Comparison of ENCODE assay signal across 21 cellular contexts in genomic region chr10:44890721-44891550, GRCh38. TPM values are rescaled to one million over a fixed set of nuclear protein-coding genes. Genes with fewer than 3 reads are reported as not detected.
"Had no signal": no experiment of that assay in that cellular context is flagged by ENCODE, and none has a peak within 500 bp of the region (broad histone marks: within the 10 kb centered on the region; RNA-seq: fewer than 3 reads in every experiment).

No MANE protein-coding gene starts in this region.

- H3K27me3 ChIP-seq: cardiac muscle cell had no signal

- H3K36me3 Mint-ChIP-seq: activated CD8-positive, alpha-beta memory T cell treated with anti-CD3 and anti-CD28 coated beads, Interleukin-2, amount 10 ng/mL, durations not matched to agents 7 days and 5 days; activated naive CD8-positive, alpha-beta T cell treated with anti-CD3 and anti-CD28 coated beads for 36 hours; memory B cell; naive thymus-derived CD8-positive, alpha-beta T cell; T-cell; WTC11 had no signal

- H3K4me3 ChIP-seq: cardiac muscle cell, thoracic aorta had no signal

- H3K9me3 ChIP-seq: thoracic aorta had no signal

- H3K27ac Mint-ChIP-seq: activated CD4-positive, alpha-beta memory T cell treated with anti-CD3 and anti-CD28 coated beads, Interleukin-2, amount 10 ng/mL, durations not matched to agents 7 days and 5 days; activated CD8-positive, alpha-beta memory T cell treated with anti-CD3 and anti-CD28 coated beads, Interleukin-2, amount 10 ng/mL, durations not matched to agents 7 days and 5 days; activated naive CD8-positive, alpha-beta T cell treated with anti-CD3 and anti-CD28 coated beads for 36 hours; memory B cell; T-cell; WTC11 had no signal

- H3K27me3 Mint-ChIP-seq: activated CD8-positive, alpha-beta memory T cell treated with anti-CD3 and anti-CD28 coated beads, Interleukin-2, amount 10 ng/mL, durations not matched to agents 7 days and 5 days; activated naive CD8-positive, alpha-beta T cell treated with anti-CD3 and anti-CD28 coated beads for 36 hours; naive thymus-derived CD8-positive, alpha-beta T cell; T-cell had no signal

- H3K9me3 Mint-ChIP-seq: activated CD4-positive, alpha-beta memory T cell treated with anti-CD3 and anti-CD28 coated beads, Interleukin-2, amount 10 ng/mL, durations not matched to agents 7 days and 5 days; activated naive CD8-positive, alpha-beta T cell treated with anti-CD3 and anti-CD28 coated beads for 36 hours; memory B cell; naive thymus-derived CD8-positive, alpha-beta T cell; T-cell; WTC11 had no signal

- H3K4me1 Mint-ChIP-seq: activated CD4-positive, alpha-beta memory T cell treated with anti-CD3 and anti-CD28 coated beads, Interleukin-2, amount 10 ng/mL, durations not matched to agents 7 days and 5 days; activated CD8-positive, alpha-beta memory T cell treated with anti-CD3 and anti-CD28 coated beads, Interleukin-2, amount 10 ng/mL, durations not matched to agents 7 days and 5 days; activated naive CD8-positive, alpha-beta T cell treated with anti-CD3 and anti-CD28 coated beads for 36 hours; naive thymus-derived CD8-positive, alpha-beta T cell; T-cell had no signal

- DNase-seq: activated CD4-positive, alpha-beta memory T cell treated with anti-CD3 and anti-CD28 coated beads, Interleukin-2, amount 10 ng/mL, durations not matched to agents 7 days and 5 days; activated CD4-positive, alpha-beta T cell treated with anti-CD3 and anti-CD28 coated beads for 4 hours; activated CD8-positive, alpha-beta memory T cell treated with anti-CD3 and anti-CD28 coated beads, Interleukin-2, amount 10 ng/mL, durations not matched to agents 7 days and 5 days; activated naive CD4-positive, alpha-beta T cell; activated naive CD8-positive, alpha-beta T cell treated with anti-CD3 and anti-CD28 coated beads for 36 hours; amniotic stem cell; head of caudate nucleus; naive thymus-derived CD8-positive, alpha-beta T cell; nucleus accumbens; stimulated activated CD4-positive, alpha-beta T cell treated with anti-CD3 and anti-CD28 coated beads, Interleukin-12 subunit alpha, Interleukin-12 subunit beta, amount 100 ng/mL, for 4 hours; stimulated activated CD4-positive, alpha-beta T cell treated with anti-CD3 and anti-CD28 coated beads, Interleukin-1b, Interleukin-23, amount 100 ng/mL, for 48 hours; T-cell had no signal

- ATAC-seq: activated CD8-positive, alpha-beta memory T cell treated with anti-CD3 and anti-CD28 coated beads, Interleukin-2, amount 10 ng/mL, durations not matched to agents 7 days and 5 days; naive thymus-derived CD8-positive, alpha-beta T cell; SK-N-SH treated with all-trans-retinoic acid at 6 μM for 48 hours; WTC11 had no signal

- H3K27ac ChIP-seq: cardiac muscle cell, thoracic aorta had no signal

- H3K4me3 Mint-ChIP-seq: activated CD4-positive, alpha-beta memory T cell treated with anti-CD3 and anti-CD28 coated beads, Interleukin-2, amount 10 ng/mL, durations not matched to agents 7 days and 5 days; activated CD8-positive, alpha-beta memory T cell treated with anti-CD3 and anti-CD28 coated beads, Interleukin-2, amount 10 ng/mL, durations not matched to agents 7 days and 5 days; activated naive CD8-positive, alpha-beta T cell treated with anti-CD3 and anti-CD28 coated beads for 36 hours; memory B cell; naive thymus-derived CD8-positive, alpha-beta T cell; T-cell; WTC11 had no signal

- H3K36me3 ChIP-seq: cardiac muscle cell, thoracic aorta had no signal

RNA-seq across cellular contexts. Expression of gene TMEM72, which starts 20.2 kb away (rescaled TPM):
- total RNA-seq: activated CD4-positive, alpha-beta memory T cell treated with anti-CD3 and anti-CD28 coated beads, Interleukin-2, amount 10 ng/mL, durations not matched to agents 7 days and 5 days; activated CD8-positive, alpha-beta memory T cell treated with anti-CD3 and anti-CD28 coated beads, Interleukin-2, amount 10 ng/mL, durations not matched to agents 7 days and 5 days; activated naive CD8-positive, alpha-beta T cell treated with anti-CD3 and anti-CD28 coated beads for 36 hours; frontal cortex; kidney epithelial cell; mononuclear cell; naive thymus-derived CD8-positive, alpha-beta T cell; thoracic aorta; urinary bladder; WTC11 had no signal
